In the genomic region with DNA sequence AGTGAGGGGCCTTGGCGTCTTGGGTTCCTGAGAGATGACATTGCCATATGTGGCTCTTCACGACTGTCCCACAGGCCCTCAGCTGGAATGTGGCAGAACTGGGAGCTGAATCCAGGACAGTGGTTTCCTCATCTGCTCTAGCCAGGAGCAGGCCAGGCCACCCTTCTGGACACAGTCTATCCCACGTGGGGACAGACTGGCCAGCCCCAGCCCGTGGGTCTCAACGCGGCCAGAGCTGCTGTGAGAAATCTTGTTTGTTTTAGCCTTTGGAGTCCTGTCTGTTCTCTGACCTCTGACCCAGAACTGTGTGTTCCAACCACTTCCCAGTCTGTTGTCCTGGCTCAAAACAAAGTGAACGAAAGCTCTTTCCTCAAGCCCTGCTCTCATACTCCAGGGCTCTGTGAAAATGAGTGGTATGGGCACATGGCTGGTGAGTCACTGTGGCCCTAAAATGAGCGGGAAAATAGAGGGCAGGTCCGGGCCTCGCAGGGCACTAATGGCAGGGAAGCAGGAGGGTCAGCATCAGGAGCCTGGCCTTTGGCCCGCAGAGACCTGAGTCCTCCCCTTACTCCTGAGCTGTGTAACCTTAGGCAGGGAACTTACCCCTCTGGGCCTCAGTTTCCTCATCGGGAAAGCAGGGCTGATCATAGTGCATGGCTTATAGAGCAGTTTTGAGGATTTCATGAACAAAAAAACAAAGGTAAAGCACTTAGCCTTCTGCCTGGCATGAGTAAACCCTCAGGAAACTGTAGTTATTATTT, we compare ENCODE assay signal across 9 cellular contexts. TPM values are rescaled to one million over a fixed set of nuclear protein-coding genes. Genes with fewer than 3 reads are reported as not detected.
A peak's percentile ranks its signal among the peaks of the same experiment; 100 is the strongest.
DNase-seq lines count a peak whose midpoint lies in the region; ATAC-seq and TF ChIP-seq lines count a peak whose summit lies in the region.
"Had no signal": no experiment of that assay in that cellular context is flagged by ENCODE, and none has a peak within 500 bp of the region (broad histone marks: within the 10 kb centered on the region; RNA-seq: fewer than 3 reads in every experiment).

No MANE protein-coding gene starts in this region.

- H3K27me3 Mint-ChIP-seq in T-helper 2 cell treated with Interferon-gamma antibody and Interleukin-4, amounts not matched to agents 5 μg/mL and 100 μg/mL, for 36 hours (ENCODE audit: low read depth), result no peaks in the 10 kb centered on the region
- H3K27me3 Mint-ChIP-seq: activated CD8-positive, alpha-beta T cell treated with anti-CD3 and anti-CD28 coated beads for 36 hours had no signal

- H3K4me1 Mint-ChIP-seq in T-helper 2 cell treated with Interferon-gamma antibody and Interleukin-4, amounts not matched to agents 5 μg/mL and 100 μg/mL, for 36 hours (ENCODE audit: low read depth), result peaks cover 31% of the 10 kb centered on the region
- H3K4me1 Mint-ChIP-seq in stimulated activated effector memory CD8-positive, alpha-beta T cell treated with anti-CD3 and anti-CD28 coated beads, Interleukin-12 subunit alpha, Interleukin-12 subunit beta, amount 100 ng/mL, for 72 hours, result peaks cover 39% of the 10 kb centered on the region

- H3K27ac ChIP-seq in dorsolateral prefrontal cortex (peak overlapping the region; percentile 53 to 97 (median 88)), stomach (peak overlapping the region; percentile 72 to 90 (median 88))

- no peak overlapping the region for H3K4me3 ChIP-seq in dorsolateral prefrontal cortex
- H3K4me3 ChIP-seq in lower leg skin (ENCODE audit: low read depth, poor library complexity, severe bottlenecking), result no peak overlapping the region
- H3K4me3 ChIP-seq in stomach, result no peak overlapping the region

- H3K9me3 ChIP-seq in stomach, result no peaks in the 10 kb centered on the region

- H3K36me3 ChIP-seq in stomach, result no peaks in the 10 kb centered on the region

- TF ChIP-seq POLR2A in lower leg skin (IDR thresholded peaks at IDR 0.05) (no peak), stomach (IDR thresholded peaks at IDR 0.05) (no peak)

- H3K4me3 Mint-ChIP-seq in T-helper 2 cell treated with Interferon-gamma antibody and Interleukin-4, amounts not matched to agents 5 μg/mL and 100 μg/mL, for 36 hours, result no peak overlapping the region
- no peak overlapping the region for H3K4me3 Mint-ChIP-seq in stimulated activated effector memory CD8-positive, alpha-beta T cell treated with anti-CD3 and anti-CD28 coated beads, Interleukin-12 subunit alpha, Interleukin-12 subunit beta, amount 100 ng/mL, for 72 hours
- H3K4me3 Mint-ChIP-seq: activated CD8-positive, alpha-beta T cell treated with anti-CD3 and anti-CD28 coated beads for 36 hours had no signal

- H3K4me1 ChIP-seq in stomach, result peaks cover 34 to 70% (median 49%) of the 10 kb centered on the region in 4 donors

- H3K27me3 ChIP-seq in dorsolateral prefrontal cortex (no peaks in the 10 kb centered on the region), stomach (no peaks in the 10 kb centered on the region)

- no peak overlapping the region for H3K27ac Mint-ChIP-seq in T-helper 2 cell treated with Interferon-gamma antibody and Interleukin-4, amounts not matched to agents 5 μg/mL and 100 μg/mL, for 36 hours
- H3K27ac Mint-ChIP-seq in stimulated activated effector memory CD8-positive, alpha-beta T cell treated with anti-CD3 and anti-CD28 coated beads, Interleukin-12 subunit alpha, Interleukin-12 subunit beta, amount 100 ng/mL, for 72 hours, result no peak overlapping the region
- H3K27ac Mint-ChIP-seq: activated CD8-positive, alpha-beta T cell treated with anti-CD3 and anti-CD28 coated beads for 36 hours had no signal

- WGBS in lower leg skin, 2 donors, result 78 to 79% methylated on average over 12 of the region's 12 CpGs
- 46 to 65% (median 59%) methylated on average over 12 of the region's 12 CpGs for WGBS in stomach, 5 donors

- peak; percentile 97 for TF ChIP-seq EP300 in stomach (IDR thresholded peaks at IDR 0.05)

- intact Hi-C loops in dorsolateral prefrontal cortex (cut with DNase I) (loop anchor here in 1 of 2 donors (10.0 kb wide), 1 partner anchor 737 kb away; no protein-coding TSS in a partner anchor), lower leg skin (cut with DNase I; ENCODE audit: low total_unique reads) (loop anchor here (5.0 to 10.0 kb wide), 2 partner anchors 475 to 747 kb away; no protein-coding TSS in a partner anchor), stomach (cut with DNase I; ENCODE audit: low total_unique reads) (no loop called here)

- H3K9me3 Mint-ChIP-seq in T-helper 2 cell treated with Interferon-gamma antibody and Interleukin-4, amounts not matched to agents 5 μg/mL and 100 μg/mL, for 36 hours, result no peaks in the 10 kb centered on the region
- H3K9me3 Mint-ChIP-seq in stimulated activated effector memory CD8-positive, alpha-beta T cell treated with anti-CD3 and anti-CD28 coated beads, Interleukin-12 subunit alpha, Interleukin-12 subunit beta, amount 100 ng/mL, for 72 hours, result no peaks in the 10 kb centered on the region
- H3K9me3 Mint-ChIP-seq: activated CD8-positive, alpha-beta T cell treated with anti-CD3 and anti-CD28 coated beads for 36 hours had no signal

- ATAC-seq in stimulated activated effector memory CD8-positive, alpha-beta T cell treated with anti-CD3 and anti-CD28 coated beads, Interleukin-12 subunit alpha, Interleukin-12 subunit beta, amount 100 ng/mL, for 72 hours, result no peak
- ATAC-seq: activated CD8-positive, alpha-beta T cell treated with anti-CD3 and anti-CD28 coated beads for 36 hours had no signal

- TF ChIP-seq CTCF in dorsolateral prefrontal cortex (IDR thresholded peaks at IDR 0.05 in 54 of 56, conservative IDR thresholded peaks at IDR 0.05 in 2 of 56; ENCODE audit: low read depth in 1 of 56, partially characterized antibody in 56 of 56), result no peak
- no peak for TF ChIP-seq CTCF in lower leg skin (IDR thresholded peaks at IDR 0.05)
- TF ChIP-seq CTCF in stomach (IDR thresholded peaks at IDR 0.05), result no peak

- H3K36me3 Mint-ChIP-seq in T-helper 2 cell treated with Interferon-gamma antibody and Interleukin-4, amounts not matched to agents 5 μg/mL and 100 μg/mL, for 36 hours (ENCODE audit: low read depth), result no peaks in the 10 kb centered on the region
- H3K36me3 Mint-ChIP-seq in stimulated activated effector memory CD8-positive, alpha-beta T cell treated with anti-CD3 and anti-CD28 coated beads, Interleukin-12 subunit alpha, Interleukin-12 subunit beta, amount 100 ng/mL, for 72 hours, result peaks cover 8% of the 10 kb centered on the region

- peak; percentile 95 for DNase-seq in LHCN-M2 (ENCODE audit: low read depth)
- peak in 2 of 10 donors; percentile 55 to 59 for DNase-seq in dorsolateral prefrontal cortex
- DNase-seq in lower leg skin (ENCODE audit: low spot score in 2 of 2), result peak; percentile 80 to 92
- DNase-seq in stomach, result peak; percentile 77
- no peak for DNase-seq in activated CD4-positive, alpha-beta T cell treated with anti-CD3 and anti-CD28 coated beads for 4 hours
- no peak for DNase-seq in T-helper 2 cell treated with Interferon-gamma antibody and Interleukin-4, amounts not matched to agents 5 μg/mL and 100 μg/mL, for 36 hours (ENCODE audit: low spot score)
- no peak for DNase-seq in stimulated activated effector memory CD8-positive, alpha-beta T cell treated with anti-CD3 and anti-CD28 coated beads, Interleukin-12 subunit alpha, Interleukin-12 subunit beta, amount 100 ng/mL, for 72 hours (ENCODE audit: low spot score in 2 of 2)
- no peak for DNase-seq in NCI-H2081 treated with DMSO at 0.1 percent for 48 hours (lab: John Stamatoyannopoulos, UW)
- DNase-seq: activated CD8-positive, alpha-beta T cell treated with anti-CD3 and anti-CD28 coated beads for 36 hours had no signal

RNA-seq across cellular contexts. Expression of a gene that starts 34.8 kb away (rescaled TPM):
- total RNA-seq in LHCN-M2 (2014; rRNA removed), result 108 and 119 TPM in 2 replicates
- polyA plus RNA-seq in LHCN-M2 (2012), result 180 TPM
- total RNA-seq in dorsolateral prefrontal cortex, result 100 to 1,000 TPM in 3 of 120 experiments, 10 to 100 TPM in 117; 13.7 to 109 (median 43.0) TPM
- 100 to 1,000 TPM in 2 of 4 donors, 10 to 100 TPM in 2; 67.9 to 136 (median 105) TPM for total RNA-seq in lower leg skin
- total RNA-seq in stomach, result 10 to 100 TPM; 11.3 to 30.4 (median 14.0) TPM
- polyA plus RNA-seq in stomach, result 100 to 1,000 TPM in 1 of 3 donors, 10 to 100 TPM in 2; 51.0 to 211 (median 65.7) TPM

Comparison
In these comparisons a context has a peak if more than half of its experiments do, and no peak if none do; other contexts are left out.
1. DNase-seq: peak in LHCN-M2 (single experiment), lower leg skin (2 of 2) and stomach (single experiment); none in activated CD4-positive, alpha-beta T cell treated with anti-CD3 and anti-CD28 coated beads for 4 hours (0 of 2), T-helper 2 cell treated with Interferon-gamma antibody and Interleukin-4, amounts not matched to agents 5 μg/mL and 100 μg/mL, for 36 hours (single experiment), stimulated activated effector memory CD8-positive, alpha-beta T cell treated with anti-CD3 and anti-CD28 coated beads, Interleukin-12 subunit alpha, Interleukin-12 subunit beta, amount 100 ng/mL, for 72 hours (0 of 2) and NCI-H2081 treated with DMSO at 0.1 percent for 48 hours (single experiment).